Comparison of ENCODE assay signal across 26 cellular contexts in the genomic region with DNA sequence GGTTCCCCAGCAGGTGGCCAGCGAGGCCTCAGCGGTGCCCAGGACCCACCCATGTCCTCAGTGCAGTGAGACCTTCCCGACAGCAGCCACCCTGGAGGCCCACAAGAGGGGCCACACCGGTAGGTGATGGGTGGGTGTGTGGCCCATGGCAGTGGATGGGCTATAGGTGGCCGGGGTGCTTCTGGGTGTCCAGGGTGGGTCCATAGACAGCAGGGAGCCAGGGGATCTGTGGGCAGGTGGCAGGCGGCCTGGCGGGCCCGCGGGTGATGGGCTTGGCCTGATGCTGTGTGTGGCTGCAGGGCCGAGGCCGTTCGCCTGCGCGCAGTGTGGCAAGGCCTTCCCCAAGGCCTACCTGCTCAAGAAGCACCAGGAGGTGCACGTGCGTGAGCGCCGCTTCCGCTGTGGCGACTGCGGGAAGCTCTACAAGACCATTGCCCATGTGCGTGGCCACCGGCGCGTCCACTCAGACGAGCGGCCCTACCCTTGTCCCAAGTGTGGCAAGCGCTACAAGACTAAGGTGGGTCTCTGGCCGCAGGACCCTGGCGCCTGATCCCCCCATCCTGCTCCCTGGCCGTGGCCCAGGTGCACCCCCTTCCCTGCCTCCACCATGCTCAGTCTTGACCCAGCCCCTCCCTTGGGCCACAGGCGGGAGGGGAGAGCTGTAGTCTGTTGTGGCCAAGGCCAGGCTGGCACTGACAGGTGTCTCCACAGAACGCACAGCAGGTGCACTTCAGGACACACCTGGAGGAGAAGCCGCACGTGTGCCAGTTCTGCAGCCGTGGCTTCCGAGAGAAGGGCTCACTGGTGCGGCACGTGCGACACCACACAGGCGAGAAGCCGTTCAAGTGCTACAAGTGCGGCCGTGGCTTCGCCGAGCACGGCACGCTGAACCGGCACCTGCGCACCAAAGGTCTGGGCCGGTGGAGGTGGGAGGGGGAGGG. TPM values are rescaled to one million over a fixed set of nuclear protein-coding genes. Genes with fewer than 3 reads are reported as not detected.
A peak's percentile ranks its signal among the peaks of the same experiment; 100 is the strongest.
DNase-seq lines count a peak whose midpoint lies in the region; ATAC-seq and TF ChIP-seq lines count a peak whose summit lies in the region.
"Had no signal": no experiment of that assay in that cellular context is flagged by ENCODE, and none has a peak within 500 bp of the region (broad histone marks: within the 10 kb centered on the region; RNA-seq: fewer than 3 reads in every experiment).

No MANE protein-coding gene starts in this region.

- H3F3A ChIP-seq in OCI-LY1 (ENCODE audit: insufficient read depth, low read length): 0 out of 2 replicates have a peak, but pooled peaks cover 3% of the 10 kb centered on the region

- no peaks in the 10 kb centered on the region for H3K27me3 ChIP-seq in OCI-LY1 (ENCODE audit: insufficient read depth, low read length)
- H3K27me3 ChIP-seq: SJCRH30 had no signal

- H3K79me2 ChIP-seq in OCI-LY1 (ENCODE audit: insufficient read depth, low read length): no peaks in the 10 kb centered on the region

- peaks cover 3% of the 10 kb centered on the region for H3K27me3 Mint-ChIP-seq in activated T-cell treated with anti-CD3 and anti-CD28 coated beads, Interleukin-2, amount 50 U/mL, for 24 hours
- no peaks in the 10 kb centered on the region for H3K27me3 Mint-ChIP-seq in stimulated activated naive B cell treated with anti-CD40 and anti-IgM and Interleukin-4, amounts not matched to agents 10 μg/mL and 1 μg/mL and 100 μg/mL, for 72 hours
- H3K27me3 Mint-ChIP-seq: central memory CD8-positive, alpha-beta T cell; T-helper 17 cell had no signal

- no peak for TF ChIP-seq CTCF in OCI-LY1 (IDR thresholded peaks at IDR 0.05; ENCODE audit: low read length)

- peak overlapping the region; percentile 66 for H3K27ac ChIP-seq in OCI-LY1 (ENCODE audit: low read depth, low read length, poor library complexity, severe bottlenecking)
- H3K27ac ChIP-seq: C4-2B, gastrocnemius medialis, PC-9, psoas muscle, SJCRH30, skin epidermis, VCaP had no signal

- no peaks in the 10 kb centered on the region for H3K9me2 ChIP-seq in OCI-LY1 (ENCODE audit: low read depth, low read length)

- peaks cover 61% of the 10 kb centered on the region for H3K36me3 Mint-ChIP-seq in activated T-cell treated with anti-CD3 and anti-CD28 coated beads, Interleukin-2, amount 50 U/mL, for 24 hours (ENCODE audit: low read depth)
- peaks cover 32 to 41% of the 10 kb centered on the region in 2 donors for H3K36me3 Mint-ChIP-seq in stimulated activated naive B cell treated with anti-CD40 and anti-IgM and Interleukin-4, amounts not matched to agents 10 μg/mL and 1 μg/mL and 100 μg/mL, for 72 hours

- H3K4me1 Mint-ChIP-seq in activated T-cell treated with anti-CD3 and anti-CD28 coated beads, Interleukin-2, amount 50 U/mL, for 24 hours (ENCODE audit: low read depth): peaks cover 3% of the 10 kb centered on the region
- peaks cover 0 to 10% of the 10 kb centered on the region in 2 donors for H3K4me1 Mint-ChIP-seq in stimulated activated naive B cell treated with anti-CD40 and anti-IgM and Interleukin-4, amounts not matched to agents 10 μg/mL and 1 μg/mL and 100 μg/mL, for 72 hours
- H3K4me1 Mint-ChIP-seq: central memory CD8-positive, alpha-beta T cell; neural crest cell had no signal

- no peaks in the 10 kb centered on the region for H3K9me3 ChIP-seq in OCI-LY1 (ENCODE audit: low read length)
- H3K9me3 ChIP-seq: gastrocnemius medialis, psoas muscle, SJCRH30 had no signal

- ATAC-seq in stimulated activated naive B cell treated with anti-CD40 and anti-IgM and Interleukin-4, amounts not matched to agents 10 μg/mL and 1 μg/mL and 100 μg/mL, for 72 hours (replicated peaks): no peak
- ATAC-seq in HG03565 (IDR thresholded peaks at IDR 0.05; ENCODE audit: unreplicated experiment): no peak
- ATAC-seq in GM19395 (IDR thresholded peaks at IDR 0.05; ENCODE audit: unreplicated experiment): no peak
- ATAC-seq: gastrocnemius medialis, left colon, psoas muscle, T-helper 17 cell had no signal

- peaks cover 88% of the 10 kb centered on the region for H3K36me3 ChIP-seq in OCI-LY1 (ENCODE audit: insufficient read depth, low read length)

- no peaks in the 10 kb centered on the region for H4K20me1 ChIP-seq in OCI-LY1 (ENCODE audit: insufficient read depth, low read length)

- peak overlapping the region; percentile 11 for H3K27ac Mint-ChIP-seq in activated T-cell treated with anti-CD3 and anti-CD28 coated beads, Interleukin-2, amount 50 U/mL, for 24 hours
- H3K27ac Mint-ChIP-seq in stimulated activated naive B cell treated with anti-CD40 and anti-IgM and Interleukin-4, amounts not matched to agents 10 μg/mL and 1 μg/mL and 100 μg/mL, for 72 hours: peak overlapping the region; percentile 87
- H3K27ac Mint-ChIP-seq: activated naive CD4-positive, alpha-beta T cell treated with anti-CD3 and anti-CD28 coated beads for 36 hours; T-helper 17 cell had no signal

- no peaks in the 10 kb centered on the region for H3K4me1 ChIP-seq in OCI-LY1 (ENCODE audit: insufficient read depth, low read length, severe bottlenecking)

- no peak overlapping the region for H3K9ac ChIP-seq in OCI-LY1 (ENCODE audit: low read length)

- no peak overlapping the region for H3K4me3 ChIP-seq in OCI-LY1 (ENCODE audit: low read depth, low read length, poor library complexity, severe bottlenecking)
- H3K4me3 ChIP-seq: gastrocnemius medialis, PC-9, psoas muscle, SJCRH30, skin epidermis had no signal

- H3K4me2 ChIP-seq in OCI-LY1 (ENCODE audit: low read length): no peak overlapping the region
- H3K4me2 ChIP-seq: PC-9 had no signal

- no peak for DNase-seq in activated T-cell treated with anti-CD3 and anti-CD28 coated beads, Interleukin-2, amount 50 U/mL, for 24 hours
- no peak for DNase-seq in activated T-cell treated with anti-CD3 and anti-CD28 coated beads, Interleukin-2, amount 50 U/mL, for 48 hours
- DNase-seq in NCI-H1417 treated with DMSO at 0.1 percent for 48 hours (lab: John Stamatoyannopoulos, UW) (peak; percentile 28), mucosa of gallbladder (ENCODE audit: low spot score) (no peak)
- DNase-seq in stimulated activated naive B cell treated with anti-CD40 and anti-IgM and Interleukin-4, amounts not matched to agents 10 μg/mL and 1 μg/mL and 100 μg/mL, for 72 hours: no peak
- DNase-seq: activated CD4-positive, alpha-beta T cell treated with anti-CD3 and anti-CD28 coated beads, Interleukin-2, amount 50 U/mL, for 4 hours; activated naive CD4-positive, alpha-beta T cell treated with anti-CD3 and anti-CD28 coated beads for 36 hours; aorta; gastrocnemius medialis; GOT3; left colon; NCI-H1436; NCI-H526 treated with DMSO at 0.1 percent for 48 hours; PC-9; psoas muscle; SJCRH30; stimulated activated CD4-positive, alpha-beta T cell treated with anti-CD3 and anti-CD28 coated beads, Interleukin-4, amount 100 ng/mL, for 24 hours; T-helper 17 cell had no signal

- no peaks in the 10 kb centered on the region for H3K9me3 Mint-ChIP-seq in activated T-cell treated with anti-CD3 and anti-CD28 coated beads, Interleukin-2, amount 50 U/mL, for 24 hours
- H3K9me3 Mint-ChIP-seq in stimulated activated naive B cell treated with anti-CD40 and anti-IgM and Interleukin-4, amounts not matched to agents 10 μg/mL and 1 μg/mL and 100 μg/mL, for 72 hours: no peaks in the 10 kb centered on the region
- H3K9me3 Mint-ChIP-seq: activated naive CD4-positive, alpha-beta T cell treated with anti-CD3 and anti-CD28 coated beads for 36 hours; central memory CD8-positive, alpha-beta T cell; neural crest cell had no signal

- no peak overlapping the region for H2AFZ ChIP-seq in OCI-LY1 (ENCODE audit: low read length)
- H2AFZ ChIP-seq: PC-9 had no signal

- no peak overlapping the region for H3K4me3 Mint-ChIP-seq in activated T-cell treated with anti-CD3 and anti-CD28 coated beads, Interleukin-2, amount 50 U/mL, for 24 hours
- H3K4me3 Mint-ChIP-seq in stimulated activated naive B cell treated with anti-CD40 and anti-IgM and Interleukin-4, amounts not matched to agents 10 μg/mL and 1 μg/mL and 100 μg/mL, for 72 hours: peak overlapping the region in 1 of 2 donors; percentile 21
- H3K4me3 Mint-ChIP-seq: activated naive CD4-positive, alpha-beta T cell treated with anti-CD3 and anti-CD28 coated beads for 36 hours; central memory CD8-positive, alpha-beta T cell; T-helper 17 cell had no signal

RNA-seq across cellular contexts. Expression of gene DNASE1L2, which starts 2.1 kb away (rescaled TPM):
- total RNA-seq in mucosa of gallbladder: 4.6 TPM

RNA-seq across cellular contexts. Expression of gene E4F1, which starts 10.8 kb away (rescaled TPM):
- 33.3 TPM for total RNA-seq in mucosa of gallbladder

RNA-seq across cellular contexts. Expression of gene ECI1, which starts 17.2 kb away (rescaled TPM):
- 69.9 TPM for total RNA-seq in mucosa of gallbladder

RNA-seq across cellular contexts. Expression of gene PGP, which starts 19.5 kb away (rescaled TPM):
- total RNA-seq in mucosa of gallbladder: 19.7 TPM

RNA-seq across cellular contexts. Expression of gene BRICD5, which starts 23.5 kb away (rescaled TPM):
- total RNA-seq in mucosa of gallbladder: 15.2 TPM
